Comparison of ENCODE assay signal across 11 cellular contexts in genomic region chr3:4749567-4750002, GRCh38.
A peak's percentile ranks its signal among the peaks of the same experiment; 100 is the strongest.
DNase-seq lines count a peak whose midpoint lies in the region; ATAC-seq lines count a peak whose summit lies in the region.
"Had no signal": no experiment of that assay in that cellular context is flagged by ENCODE, and none has a peak within 500 bp of the region (broad histone marks: within the 10 kb centered on the region; RNA-seq: fewer than 3 reads in every experiment).

No MANE protein-coding gene starts in this region.

- DNase-seq in central memory CD8-positive, alpha-beta T cell (ENCODE audit: low spot score in 2 of 2), result no peak
- no peak for DNase-seq in CD1c-positive myeloid dendritic cell (ENCODE audit: extremely low spot score)
- no peak for DNase-seq in NCI-H146 (lab: John Stamatoyannopoulos, UW)
- DNase-seq in NCI-H2227 treated with DMSO at 0.1 percent for 48 hours (lab: John Stamatoyannopoulos, UW), result no peak
- DNase-seq: activated naive CD4-positive, alpha-beta T cell; DMS53; NCI-H446 treated with DMSO at 0.1 percent for 48 hours had no signal

- peaks cover 24% of the 10 kb centered on the region for H3K4me1 ChIP-seq in rectal smooth muscle tissue (ENCODE audit: control insufficient read depth, insufficient read depth, low read length)

- H3K4me3 Mint-ChIP-seq in central memory CD8-positive, alpha-beta T cell, result peak overlapping the region; percentile 46

- no peaks in the 10 kb centered on the region for H3K27me3 ChIP-seq in rectal smooth muscle tissue (ENCODE audit: control insufficient read depth, insufficient read depth, low read length)

- H3K9ac ChIP-seq in rectal smooth muscle tissue (ENCODE audit: low read length), result no peak overlapping the region

- H3K9me3 Mint-ChIP-seq in central memory CD8-positive, alpha-beta T cell, result no peaks in the 10 kb centered on the region

- H3K4me3 ChIP-seq in rectal smooth muscle tissue (ENCODE audit: low read length), result no peak overlapping the region

- peaks cover 46% of the 10 kb centered on the region for H3K4me1 Mint-ChIP-seq in central memory CD8-positive, alpha-beta T cell

- H3K36me3 Mint-ChIP-seq in central memory CD8-positive, alpha-beta T cell (ENCODE audit: insufficient read depth), result peaks cover 7% of the 10 kb centered on the region

- ATAC-seq in GM18858 (IDR thresholded peaks at IDR 0.05; ENCODE audit: unreplicated experiment) (peak; percentile 23), HG02938 (IDR thresholded peaks at IDR 0.05; ENCODE audit: unreplicated experiment) (peak; percentile 17), HG02623 (IDR thresholded peaks at IDR 0.05; ENCODE audit: unreplicated experiment) (no peak)
- ATAC-seq in central memory CD8-positive, alpha-beta T cell (replicated peaks; ENCODE audit: extremely low read depth, poor library complexity, severe bottlenecking), result no peak

- H3K27ac ChIP-seq in rectal smooth muscle tissue (ENCODE audit: low read depth, low read length), result peak overlapping the region; percentile 93

- no peaks in the 10 kb centered on the region for H3K36me3 ChIP-seq in rectal smooth muscle tissue (ENCODE audit: control insufficient read depth, insufficient read depth, low read length)

- H3K27ac Mint-ChIP-seq in central memory CD8-positive, alpha-beta T cell (ENCODE audit: low read depth), result peak overlapping the region; percentile 77

- no peaks in the 10 kb centered on the region for H3K27me3 Mint-ChIP-seq in central memory CD8-positive, alpha-beta T cell

Comparison
In these comparisons a context has a peak if more than half of its experiments do, and no peak if none do; other contexts are left out.
1. ATAC-seq: peak in GM18858 (single experiment) and HG02938 (single experiment); none in central memory CD8-positive, alpha-beta T cell (single experiment) and HG02623 (single experiment).